ENCODE assay signal across 8 cellular contexts in the genomic region with DNA sequence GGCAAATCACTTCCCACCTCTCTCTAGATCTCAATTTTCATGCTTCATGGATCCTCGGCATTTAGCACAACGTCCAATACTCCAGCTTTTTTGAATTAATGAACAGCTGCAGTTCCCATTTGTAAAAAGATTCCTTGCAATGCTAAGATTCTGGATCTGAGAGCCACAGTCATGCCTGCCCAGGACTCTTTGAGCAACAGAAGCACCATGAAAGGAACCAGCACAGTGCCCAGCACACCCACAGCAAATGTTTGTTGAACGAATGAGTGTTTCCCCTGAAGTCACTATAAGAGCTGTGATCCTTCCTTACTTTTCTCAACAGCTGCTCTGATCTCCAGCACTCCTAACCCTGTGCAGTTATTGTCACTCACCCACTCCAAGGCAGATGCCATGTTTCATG. TPM values are rescaled to one million over a fixed set of nuclear protein-coding genes. Genes with fewer than 3 reads are reported as not detected.
DNase-seq lines count a peak whose midpoint lies in the region; ATAC-seq, FAIRE-seq and TF ChIP-seq lines count a peak whose summit lies in the region.

No MANE protein-coding gene starts in this region.

- no peak for ATAC-seq in heart left ventricle
- no peak for ATAC-seq in natural killer cell treated with Interleukin-12 subunit alpha and Interleukin-12 subunit beta and Interleukin-15 and Interleukin-18, amount 100 ng/mL, for 72 hours
- ATAC-seq in HG03097 (IDR thresholded peaks at IDR 0.05; ENCODE audit: low FRiP score, unreplicated experiment) = no peak

- H3K4me3 Mint-ChIP-seq in chondrocyte (ENCODE audit: unreplicated experiment) = no peak overlapping the region
- no peak overlapping the region for H3K4me3 Mint-ChIP-seq in natural killer cell treated with Interleukin-12 subunit alpha and Interleukin-12 subunit beta and Interleukin-15 and Interleukin-18, amount 100 ng/mL, for 72 hours

- no peaks in the 10 kb centered on the region for H3K9me3 Mint-ChIP-seq in chondrocyte (ENCODE audit: low read depth)
- H3K9me3 Mint-ChIP-seq in natural killer cell treated with Interleukin-12 subunit alpha and Interleukin-12 subunit beta and Interleukin-15 and Interleukin-18, amount 100 ng/mL, for 72 hours = no peaks in the 10 kb centered on the region

- H3K27me3 ChIP-seq in heart left ventricle (no peaks in the 10 kb centered on the region), brain microvascular endothelial cell (replicated peaks) (no peaks in the 10 kb centered on the region)

- H3K36me3 ChIP-seq in heart left ventricle = no peaks in the 10 kb centered on the region
- no peaks in the 10 kb centered on the region for H3K36me3 ChIP-seq in urinary bladder (ENCODE audit: insufficient read depth)
- no peaks in the 10 kb centered on the region for H3K36me3 ChIP-seq in kidney (ENCODE audit: control insufficient read depth in 1 of 2, insufficient read depth in 2 of 2, low read length in 2 of 2)
- no peaks in the 10 kb centered on the region for H3K36me3 ChIP-seq in brain microvascular endothelial cell (replicated peaks)

- TF ChIP-seq CTCF in heart left ventricle (IDR thresholded peaks at IDR 0.05) (no peak), chondrocyte (IDR thresholded peaks at IDR 0.05) (no peak), kidney (IDR thresholded peaks at IDR 0.05; ENCODE audit: borderline replicate concordance, extremely low read depth, insufficient read depth) (no peak), brain microvascular endothelial cell (IDR thresholded peaks at IDR 0.05; ENCODE audit: low read depth, low read length, missing control alignments) (no peak)

- no peak overlapping the region for H3K4me3 ChIP-seq in heart left ventricle
- no peak overlapping the region for H3K4me3 ChIP-seq in urinary bladder (ENCODE audit: low read depth, low read length)
- no peak overlapping the region for H3K4me3 ChIP-seq in kidney (ENCODE audit: low read length in 2 of 2)
- H3K4me3 ChIP-seq in brain microvascular endothelial cell (ENCODE audit: low read depth, low read length) = no peak overlapping the region

- H3K36me3 Mint-ChIP-seq in chondrocyte (ENCODE audit: low read depth) = no peaks in the 10 kb centered on the region
- no peaks in the 10 kb centered on the region for H3K36me3 Mint-ChIP-seq in natural killer cell treated with Interleukin-12 subunit alpha and Interleukin-12 subunit beta and Interleukin-15 and Interleukin-18, amount 100 ng/mL, for 72 hours

- H3K27me3 Mint-ChIP-seq in chondrocyte (ENCODE audit: low read depth) = no peaks in the 10 kb centered on the region
- H3K27me3 Mint-ChIP-seq in natural killer cell treated with Interleukin-12 subunit alpha and Interleukin-12 subunit beta and Interleukin-15 and Interleukin-18, amount 100 ng/mL, for 72 hours = no peaks in the 10 kb centered on the region

- no peaks in the 10 kb centered on the region for H3K9me3 ChIP-seq in heart left ventricle
- H3K9me3 ChIP-seq in kidney (ENCODE audit: control insufficient read depth in 1 of 2, low read length in 2 of 2) = no peaks in the 10 kb centered on the region

- intact Hi-C loops in heart left ventricle (cut with DNase I) = no loop called here
- intact Hi-C loops in cardiac septum (cut with DNase I) = no loop called here
- intact Hi-C loops in kidney (cut with DNase I) = no loop called here

- no peak overlapping the region for H3K9ac ChIP-seq in kidney (ENCODE audit: low read length in 2 of 2)

- H3K4me1 ChIP-seq in heart left ventricle (peaks cover 35 to 98% (median 84%) of the 10 kb centered on the region in 12 donors), urinary bladder (ENCODE audit: insufficient read depth) (no peaks in the 10 kb centered on the region), kidney (ENCODE audit: control insufficient read depth in 1 of 2, insufficient read depth in 1 of 2, low read depth in 1 of 2, low read length in 2 of 2) (peaks cover 33 to 40% of the 10 kb centered on the region in 2 donors)

- H3K27ac Mint-ChIP-seq in chondrocyte (ENCODE audit: unreplicated experiment) = peak overlapping the region; percentile 33
- peak overlapping the region; percentile 43 to 89 for H3K27ac Mint-ChIP-seq in natural killer cell treated with Interleukin-12 subunit alpha and Interleukin-12 subunit beta and Interleukin-15 and Interleukin-18, amount 100 ng/mL, for 72 hours

- no peak for FAIRE-seq in kidney (lab: Jason Lieb, UNC)

- in situ Hi-C loops in brain microvascular endothelial cell (cut with HindIII; ENCODE audit: low pct_ligation_motif_present, low sequenced_read_pairs) = no loop called here

- no peak for TF ChIP-seq POLR2A in heart left ventricle (IDR thresholded peaks at IDR 0.05)

- WGBS in heart left ventricle, 4 donors = 62 to 79% (median 70%) methylated on average over 3 of the region's 3 CpGs
- WGBS in urinary bladder = 73% methylated on average over 3 of the region's 3 CpGs

- peaks cover 66% of the 10 kb centered on the region for H3K4me1 Mint-ChIP-seq in chondrocyte (ENCODE audit: low read depth)
- peaks cover 64 to 65% of the 10 kb centered on the region in 2 donors for H3K4me1 Mint-ChIP-seq in natural killer cell treated with Interleukin-12 subunit alpha and Interleukin-12 subunit beta and Interleukin-15 and Interleukin-18, amount 100 ng/mL, for 72 hours (ENCODE audit: low read depth in 2 of 2)

- peak overlapping the region; percentile 74 to 97 (median 94) for H3K27ac ChIP-seq in heart left ventricle
- peak overlapping the region; percentile 24 for H3K27ac ChIP-seq in urinary bladder (ENCODE audit: low read depth)
- H3K27ac ChIP-seq in kidney (ENCODE audit: low read depth in 2 of 2, low read length in 2 of 2) = no peak overlapping the region
- H3K27ac ChIP-seq in brain microvascular endothelial cell = no peak overlapping the region

- DNase-seq in heart left ventricle (no peak), cardiac septum (ENCODE audit: low spot score) (no peak), chondrocyte (ENCODE audit: low spot score) (no peak), kidney (no peak), brain microvascular endothelial cell (no peak)
- peak; percentile 12 for DNase-seq in natural killer cell treated with Interleukin-12 subunit alpha and Interleukin-12 subunit beta and Interleukin-15 and Interleukin-18, amount 100 ng/mL, for 72 hours (ENCODE audit: low spot score)

RNA-seq across cellular contexts. Expression of a gene that starts 20.7 kb away (rescaled TPM):
- total RNA-seq in heart left ventricle = 10 to 100 TPM; 14.6 to 68.2 (median 40.4) TPM
- polyA plus RNA-seq in heart left ventricle = 100 to 1,000 TPM in 1 of 2 donors, 10 to 100 TPM in 1; 59.4 to 112 TPM
- total RNA-seq in cardiac septum = 22.6 TPM
- 68.5 to 241 TPM (median 227 TPM) in 3 replicates for total RNA-seq in chondrocyte
- 100 to 1,000 TPM; 189 to 207 TPM for total RNA-seq in natural killer cell treated with Interleukin-12 subunit alpha and Interleukin-12 subunit beta and Interleukin-15 and Interleukin-18, amount 100 ng/mL, for 72 hours
- total RNA-seq in urinary bladder = 137 TPM
- 277 TPM for polyA plus RNA-seq in urinary bladder
- total RNA-seq in kidney = 292 TPM
- polyA plus RNA-seq in kidney (ENCODE audit: insufficient read depth, low read depth, low replicate concordance) = 96.9 TPM

RNA-seq across cellular contexts. Expression of a gene that starts 36.9 kb away (rescaled TPM):
- total RNA-seq in heart left ventricle (10 to 100 TPM; 26.4 to 44.8 (median 35.3) TPM), cardiac septum (21.2 TPM), chondrocyte (31.6 to 36.8 TPM (median 35.4 TPM) in 3 replicates), urinary bladder (33.5 TPM), kidney (36.1 TPM)
- polyA plus RNA-seq in heart left ventricle (10 to 100 TPM; 12.0 to 49.6 TPM), urinary bladder (29.7 TPM), kidney (ENCODE audit: insufficient read depth, low read depth, low replicate concordance) (24.0 TPM)
- 10 to 100 TPM; 30.9 to 35.7 TPM for total RNA-seq in natural killer cell treated with Interleukin-12 subunit alpha and Interleukin-12 subunit beta and Interleukin-15 and Interleukin-18, amount 100 ng/mL, for 72 hours

RNA-seq across cellular contexts. Expression of a gene that starts 37.2 kb away (rescaled TPM):
- 100 to 1,000 TPM; 135 to 237 (median 179) TPM for total RNA-seq in heart left ventricle
- 100 to 1,000 TPM; 124 to 242 TPM for polyA plus RNA-seq in heart left ventricle
- 171 TPM for total RNA-seq in cardiac septum
- 48.5 to 54.4 TPM (median 52.9 TPM) in 3 replicates for total RNA-seq in chondrocyte
- total RNA-seq in natural killer cell treated with Interleukin-12 subunit alpha and Interleukin-12 subunit beta and Interleukin-15 and Interleukin-18, amount 100 ng/mL, for 72 hours = 10 to 100 TPM; 39.6 to 79.3 TPM
- 82.4 TPM for total RNA-seq in urinary bladder
- polyA plus RNA-seq in urinary bladder = 157 TPM
- total RNA-seq in kidney = 132 TPM
- 210 TPM for polyA plus RNA-seq in kidney (ENCODE audit: insufficient read depth, low read depth, low replicate concordance)

Comparison
In these comparisons a context has a peak if more than half of its experiments do, and no peak if none do; other contexts are left out.
1. H3K27ac ChIP-seq: peak in heart left ventricle (12 of 12) and urinary bladder (single experiment); none in kidney (0 of 2) and brain microvascular endothelial cell (single experiment).